ENCODE assay signal across 20 cellular contexts in the genomic region with DNA sequence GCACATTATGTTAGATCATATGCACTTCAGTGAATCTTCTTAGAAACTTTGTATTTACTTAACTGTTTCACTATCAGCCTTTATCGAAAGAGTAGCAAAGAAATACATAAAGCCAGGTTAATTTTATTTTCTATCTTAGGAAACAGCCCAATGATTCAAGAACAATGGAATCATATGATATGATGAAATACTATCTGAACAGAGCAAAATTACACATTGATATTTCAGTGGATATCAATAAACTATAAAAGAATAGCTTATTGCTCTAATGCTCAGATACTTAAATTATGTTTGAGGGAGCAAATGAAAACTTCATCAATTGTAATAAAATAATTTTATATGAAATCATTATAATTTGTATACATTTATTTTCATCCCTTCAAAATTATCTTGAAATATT.
A peak's percentile ranks its signal among the peaks of the same experiment; 100 is the strongest.
DNase-seq lines count a peak whose midpoint lies in the region; ATAC-seq and TF ChIP-seq lines count a peak whose summit lies in the region.
"Had no signal": no experiment of that assay in that cellular context is flagged by ENCODE, and none has a peak within 500 bp of the region (broad histone marks: within the 10 kb centered on the region; RNA-seq: fewer than 3 reads in every experiment).

No MANE protein-coding gene starts in this region.

- no peaks in the 10 kb centered on the region for H3K36me3 Mint-ChIP-seq in brain
- H3K36me3 Mint-ChIP-seq in nephron progenitor cell (ENCODE audit: low read depth) = no peaks in the 10 kb centered on the region
- no peaks in the 10 kb centered on the region for H3K36me3 Mint-ChIP-seq in activated naive CD8-positive, alpha-beta T cell treated with anti-CD3 and anti-CD28 coated beads for 36 hours
- H3K36me3 Mint-ChIP-seq: CD8-positive, alpha-beta T cell had no signal

- H3K27ac ChIP-seq in ACC112 (ENCODE audit: low read depth, low read length) = no peak overlapping the region
- H3K27ac ChIP-seq in SK-N-MC = 0 out of 2 replicates have a peak overlapping the region, but pooled peaks have one; percentile 36
- H3K27ac ChIP-seq: 22Rv1; A549; BLaER1 treated with 17β-estradiol and CSF1 and Interleukin-3, amounts not matched to agents 10 nM and 100 nM; C4-2B had no signal

- H3K4me3 ChIP-seq in ACC112 (ENCODE audit: low read depth, low read length) (no peak overlapping the region), SK-N-MC (no peak overlapping the region)
- H3K4me3 ChIP-seq: A549; BLaER1 treated with 17β-estradiol and CSF1 and Interleukin-3, amounts not matched to agents 10 nM and 100 nM had no signal

- DNase-seq in SK-N-MC (ENCODE audit: low read depth, low spot score) = no peak
- DNase-seq in nephron progenitor cell = no peak
- DNase-seq in activated naive CD8-positive, alpha-beta T cell treated with anti-CD3 and anti-CD28 coated beads for 36 hours = no peak
- no peak for DNase-seq in EL
- no peak for DNase-seq in SKM-1 (lab: John Stamatoyannopoulos, UW; ENCODE audit: unreplicated experiment)
- DNase-seq: AML-193; Caco-2; Calu3; CD4-positive, alpha-beta T cell; CD8-positive, alpha-beta T cell; DMS79 treated with DMSO at 0.1 percent for 48 hours; GF-D8 had no signal

- H3K9me3 Mint-ChIP-seq in brain (peaks cover 5 to 14% (median 11%) of the 10 kb centered on the region in 5 experiments), nephron progenitor cell (peaks cover 2% of the 10 kb centered on the region)
- H3K9me3 Mint-ChIP-seq in activated naive CD8-positive, alpha-beta T cell treated with anti-CD3 and anti-CD28 coated beads for 36 hours = peaks cover 7% of the 10 kb centered on the region

- TF ChIP-seq CTCF in brain (conservative IDR thresholded peaks at IDR 0.05) = no peak
- TF ChIP-seq CTCF in nephron progenitor cell (IDR thresholded peaks at IDR 0.05) = no peak

- H3K4me1 ChIP-seq in ACC112 (ENCODE audit: control insufficient read depth, insufficient read depth, low read length, unreplicated experiment) = no peaks in the 10 kb centered on the region
- H3K4me1 ChIP-seq: A549, Caco-2 had no signal

- H3K27ac Mint-ChIP-seq in brain (peak overlapping the region in 3 of 5 experiments; percentile 24 to 74 (median 28)), nephron progenitor cell (peak overlapping the region; percentile 1)
- H3K27ac Mint-ChIP-seq in activated naive CD8-positive, alpha-beta T cell treated with anti-CD3 and anti-CD28 coated beads for 36 hours = no peak overlapping the region
- H3K27ac Mint-ChIP-seq: B cell; CD4-positive, alpha-beta T cell; CD8-positive, alpha-beta T cell had no signal

- no peak overlapping the region for H3K9ac ChIP-seq in SK-N-MC (ENCODE audit: insufficient read length)
- H3K9ac ChIP-seq: BLaER1 treated with 17β-estradiol and CSF1 and Interleukin-3, amounts not matched to agents 10 nM and 100 nM had no signal

- no peaks in the 10 kb centered on the region for H3K27me3 ChIP-seq in ACC112 (ENCODE audit: insufficient read depth, low read length)
- H3K27me3 ChIP-seq: BLaER1 treated with 17β-estradiol and CSF1 and Interleukin-3, amounts not matched to agents 10 nM and 100 nM had no signal

- H2AFZ ChIP-seq in ACC112 (ENCODE audit: low read length, unreplicated experiment) = peak overlapping the region; percentile 31

- no peaks in the 10 kb centered on the region for H3K79me2 ChIP-seq in ACC112 (ENCODE audit: control insufficient read depth, insufficient read depth, low read length, unreplicated experiment)

- H3K9me3 ChIP-seq in SK-N-MC (ENCODE audit: low read depth, low read length) = no peaks in the 10 kb centered on the region; the same call in 1 of the 2 replicates
- H3K9me3 ChIP-seq: A549, Caco-2 had no signal

- H3K36me3 ChIP-seq in ACC112 (ENCODE audit: insufficient read depth, low read length) (no peaks in the 10 kb centered on the region), SK-N-MC (ENCODE audit: insufficient read depth, low read length) (no peaks in the 10 kb centered on the region)
- H3K36me3 ChIP-seq: BLaER1 treated with 17β-estradiol and CSF1 and Interleukin-3, amounts not matched to agents 10 nM and 100 nM had no signal

- H3K27me3 Mint-ChIP-seq in brain (no peaks in the 10 kb centered on the region), nephron progenitor cell (ENCODE audit: low read depth, poor library complexity) (no peaks in the 10 kb centered on the region)
- no peaks in the 10 kb centered on the region for H3K27me3 Mint-ChIP-seq in activated naive CD8-positive, alpha-beta T cell treated with anti-CD3 and anti-CD28 coated beads for 36 hours
- H3K27me3 Mint-ChIP-seq: B cell; CD4-positive, alpha-beta T cell had no signal

- H3K4me3 Mint-ChIP-seq in brain (no peak overlapping the region), nephron progenitor cell (no peak overlapping the region)
- H3K4me3 Mint-ChIP-seq in activated naive CD8-positive, alpha-beta T cell treated with anti-CD3 and anti-CD28 coated beads for 36 hours = no peak overlapping the region
- H3K4me3 Mint-ChIP-seq: B cell; CD4-positive, alpha-beta T cell; CD8-positive, alpha-beta T cell had no signal

- ATAC-seq in GM21529 (IDR thresholded peaks at IDR 0.05; ENCODE audit: unreplicated experiment) = no peak
- ATAC-seq: A549; CD8-positive, alpha-beta T cell had no signal

- peaks cover 14% of the 10 kb centered on the region for H3K4me1 Mint-ChIP-seq in brain
- no peaks in the 10 kb centered on the region for H3K4me1 Mint-ChIP-seq in nephron progenitor cell
- no peaks in the 10 kb centered on the region for H3K4me1 Mint-ChIP-seq in activated naive CD8-positive, alpha-beta T cell treated with anti-CD3 and anti-CD28 coated beads for 36 hours
- H3K4me1 Mint-ChIP-seq: B cell had no signal
